16 cellular contexts compared by ENCODE assay signal in the genomic region with DNA sequence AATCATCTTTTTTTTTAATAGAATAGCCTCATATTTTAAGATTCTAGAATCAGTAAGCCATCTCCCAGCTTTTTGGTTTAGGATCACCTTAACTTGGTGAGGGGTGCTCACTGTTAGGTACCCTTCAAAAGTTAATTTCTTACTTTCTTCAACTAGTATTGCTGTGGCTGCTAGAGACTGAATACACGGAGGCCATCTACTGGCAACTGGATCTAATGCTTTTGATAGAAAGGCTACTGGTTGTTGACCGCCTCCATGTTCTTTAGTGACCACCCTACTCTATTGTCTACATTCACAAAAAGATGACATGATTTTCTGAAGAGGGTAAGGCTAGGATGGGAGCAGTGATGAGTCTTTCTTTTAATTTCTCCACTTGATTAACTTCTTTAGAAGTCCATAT. TPM values are rescaled to one million over a fixed set of nuclear protein-coding genes. Genes with fewer than 3 reads are reported as not detected.
A peak's percentile ranks its signal among the peaks of the same experiment; 100 is the strongest.
DNase-seq lines count a peak whose midpoint lies in the region; ATAC-seq, FAIRE-seq and TF ChIP-seq lines count a peak whose summit lies in the region.
"Had no signal": no experiment of that assay in that cellular context is flagged by ENCODE, and none has a peak within 500 bp of the region (broad histone marks: within the 10 kb centered on the region; RNA-seq: fewer than 3 reads in every experiment).

No MANE protein-coding gene starts in this region.

- peak; percentile 26 for DNase-seq in COLO829 (ENCODE audit: low spot score)
- no peak for DNase-seq in H54 (ENCODE audit: insufficient read length, low spot score)
- no peak for DNase-seq in WERI-Rb-1
- no peak for DNase-seq in keratinocyte (ENCODE audit: low read depth, low spot score)
- no peak for DNase-seq in Peyer's patch
- no peak for DNase-seq in effector CD8-positive, alpha-beta T cell (lab: John Stamatoyannopoulos, UW)
- no peak for DNase-seq in midbrain (lab: John Stamatoyannopoulos, UW)
- DNase-seq: EL, NCI-H2081 treated with DMSO at 0.1 percent for 48 hours, posterior cingulate gyrus, SJCRH30, tibial artery had no signal

- dilution Hi-C loops in keratinocyte (cut with MboI; ENCODE audit: extremely low pct_ligation_motif_present, low sequenced_read_pairs) = no loop called here

- no peaks in the 10 kb centered on the region for H3K9me1 ChIP-seq in keratinocyte (ENCODE audit: control insufficient read depth, extremely low read depth, insufficient read depth, low read length)

- H3K9ac ChIP-seq in keratinocyte (ENCODE audit: control insufficient read depth, extremely low read depth, insufficient read depth, low read length) = no peak overlapping the region

- H3K9me3 ChIP-seq in WERI-Rb-1 (ENCODE audit: severe bottlenecking) (peaks cover 8% of the 10 kb centered on the region), keratinocyte (ENCODE audit: control insufficient read depth, low read depth, low read length) (no peaks in the 10 kb centered on the region), Peyer's patch (no peaks in the 10 kb centered on the region)
- H3K9me3 ChIP-seq: ascending aorta, SJCRH30, tibial artery had no signal

- H3K27me3 ChIP-seq in WERI-Rb-1 (ENCODE audit: insufficient read depth, low read depth, severe bottlenecking) (no peaks in the 10 kb centered on the region), keratinocyte (ENCODE audit: control insufficient read depth, extremely low read depth, insufficient read depth, low read length) (no peaks in the 10 kb centered on the region), Peyer's patch (no peaks in the 10 kb centered on the region)
- H3K27me3 ChIP-seq: ascending aorta, SJCRH30 had no signal

- FAIRE-seq in H54 (lab: Jason Lieb, UNC) (peak; percentile 45), keratinocyte (lab: Jason Lieb, UNC) (no peak)
- FAIRE-seq: frontal cortex had no signal

- no peaks in the 10 kb centered on the region for H3K79me2 ChIP-seq in keratinocyte (ENCODE audit: control insufficient read depth, insufficient read depth, low read length)

- H3K36me3 ChIP-seq in WERI-Rb-1 (no peaks in the 10 kb centered on the region), keratinocyte (ENCODE audit: control insufficient read depth in 2 of 2, extremely low read depth in 1 of 2, insufficient read depth in 2 of 2, low read length in 2 of 2) (no peaks in the 10 kb centered on the region), Peyer's patch (no peaks in the 10 kb centered on the region)
- H3K36me3 ChIP-seq: ascending aorta, SJCRH30, tibial artery had no signal

- H3K4me1 ChIP-seq in keratinocyte (ENCODE audit: control insufficient read depth, extremely low read depth, insufficient read depth, low read length) (peaks cover 5% of the 10 kb centered on the region), Peyer's patch (no peaks in the 10 kb centered on the region)
- H3K4me1 ChIP-seq: ascending aorta, SJCRH30, tibial artery had no signal

- H3K4me3 ChIP-seq in WERI-Rb-1 (ENCODE audit: low read depth, low read length) = no peak overlapping the region
- H3K4me3 ChIP-seq in keratinocyte (ENCODE audit: control insufficient read depth in 2 of 3, extremely low read depth in 1 of 3, insufficient read depth in 2 of 3, low read depth in 1 of 3, low read length in 3 of 3) = no peak overlapping the region
- no peak overlapping the region for H3K4me3 ChIP-seq in Peyer's patch
- H3K4me3 ChIP-seq: ascending aorta, SJCRH30, tibial artery had no signal

- H3K4me2 ChIP-seq in keratinocyte (ENCODE audit: control insufficient read depth, extremely low read depth, insufficient read depth, low read depth, low read length) = no peak overlapping the region

- no peaks in the 10 kb centered on the region for H4K20me1 ChIP-seq in keratinocyte (ENCODE audit: control insufficient read depth, extremely low read depth, insufficient read depth, low read length)

- TF ChIP-seq POLR2A in H54 (IDR thresholded peaks at IDR 0.05; ENCODE audit: low read depth, low read length) (no peak), Peyer's patch (IDR thresholded peaks at IDR 0.05) (no peak)

- no peak overlapping the region for H3K27ac ChIP-seq in WERI-Rb-1
- no peak overlapping the region for H3K27ac ChIP-seq in keratinocyte (ENCODE audit: control insufficient read depth, insufficient read depth, low read length)
- no peak overlapping the region for H3K27ac ChIP-seq in Peyer's patch
- H3K27ac ChIP-seq: ascending aorta, SJCRH30, tibial artery had no signal

- TF ChIP-seq CTCF in WERI-Rb-1 (IDR thresholded peaks at IDR 0.05; ENCODE audit: low read depth, low read length) (peak; percentile 13; the same call in 1 of the 2 replicates), keratinocyte (optimal IDR thresholded peaks at IDR 0.05 in 1 of 3, IDR thresholded peaks at IDR 0.05 in 1 of 3, conservative IDR thresholded peaks at IDR 0.05 in 1 of 3; ENCODE audit: extremely low read depth in 1 of 3, insufficient read depth in 2 of 3, low read length in 3 of 3) (peak; percentile 9 to 36 (median 28)), Peyer's patch (IDR thresholded peaks at IDR 0.05) (peak in 1 of 6 experiments; percentile 12)

- ATAC-seq in GM19351 (IDR thresholded peaks at IDR 0.05; ENCODE audit: unreplicated experiment) = no peak

- H2AFZ ChIP-seq in keratinocyte (ENCODE audit: control insufficient read depth, low read length) = no peak overlapping the region

RNA-seq across cellular contexts. Expression of gene ALDH3B2, which starts 16.7 kb away (rescaled TPM):
- 0.25 to 1.1 TPM (median 0.67 TPM) in 3 replicates for polyA plus RNA-seq in keratinocyte
- polyA plus RNA-seq in keratinocyte (2011; ENCODE audit: low read depth) = 12.5 TPM
- 0.84 and 0.99 TPM in 2 replicates for polyA plus RNA-seq in keratinocyte (2011; cell fraction: cytosol; rRNA removed)
- 0.65 and 0.83 TPM in 2 replicates for polyA plus RNA-seq in keratinocyte (2011; cell fraction: nucleus; rRNA removed)
- polyA plus RNA-seq in keratinocyte (2012; ENCODE audit: low replicate concordance) = 0.55 and 35.8 TPM in 2 replicates
- 1.0 to 1.5 TPM (median 1.3 TPM) in 3 replicates for polyA minus RNA-seq in keratinocyte
- 0.96 TPM for polyA minus RNA-seq in keratinocyte (2011; cell fraction: cytosol; rRNA and poly(A)+ RNA removed)
- 1.3 and 2.4 TPM in 2 replicates for polyA minus RNA-seq in keratinocyte (2011; cell fraction: nucleus; rRNA and poly(A)+ RNA removed)
- total RNA-seq in Peyer's patch = not detected
- total RNA-seq: ascending aorta, frontal cortex, liver, SJCRH30 had no signal
- polyA plus RNA-seq: liver had no signal

RNA-seq across cellular contexts. Expression of gene ACY3, which starts 40.6 kb away (rescaled TPM):
- polyA plus RNA-seq in keratinocyte = not detected in 3 replicates
- polyA plus RNA-seq in keratinocyte (2011; ENCODE audit: low read depth) = not detected
- not detected in 2 replicates for polyA plus RNA-seq in keratinocyte (2011; cell fraction: cytosol; rRNA removed)
- not detected in 2 replicates for polyA plus RNA-seq in keratinocyte (2011; cell fraction: nucleus; rRNA removed)
- polyA plus RNA-seq in keratinocyte (2012; ENCODE audit: low replicate concordance) = 0.08 TPM in 1 of 2 replicates, not detected in the other
- not detected in 3 replicates for polyA minus RNA-seq in keratinocyte
- not detected for polyA minus RNA-seq in keratinocyte (2011; cell fraction: cytosol; rRNA and poly(A)+ RNA removed)
- not detected in 2 replicates for polyA minus RNA-seq in keratinocyte (2011; cell fraction: nucleus; rRNA and poly(A)+ RNA removed)
- 100 to 1,000 TPM in 2 of 4 donors, 10 to 100 TPM in 2; 12.4 to 176 (median 105) TPM for total RNA-seq in Peyer's patch
- total RNA-seq: ascending aorta, frontal cortex had no signal

RNA-seq across cellular contexts. Expression of gene TBX10, which starts 51.6 kb away (rescaled TPM):
- polyA plus RNA-seq in keratinocyte = not detected in 3 replicates
- not detected for polyA plus RNA-seq in keratinocyte (2011; ENCODE audit: low read depth)
- not detected in 2 replicates for polyA plus RNA-seq in keratinocyte (2011; cell fraction: cytosol; rRNA removed)
- not detected in 2 replicates for polyA plus RNA-seq in keratinocyte (2011; cell fraction: nucleus; rRNA removed)
- not detected in 2 replicates for polyA plus RNA-seq in keratinocyte (2012; ENCODE audit: low replicate concordance)
- polyA minus RNA-seq in keratinocyte = not detected in 3 replicates
- polyA minus RNA-seq in keratinocyte (2011; cell fraction: cytosol; rRNA and poly(A)+ RNA removed) = not detected
- polyA minus RNA-seq in keratinocyte (2011; cell fraction: nucleus; rRNA and poly(A)+ RNA removed) = not detected in 2 replicates
- total RNA-seq in Peyer's patch = 10 to 100 TPM in 3 of 4 donors, not detected in 1; 16.9 to 82.5 (median 64.1) TPM
- total RNA-seq: ascending aorta, frontal cortex, liver, SJCRH30 had no signal
